ENCODE assay signal across 14 cellular contexts in the genomic region with DNA sequence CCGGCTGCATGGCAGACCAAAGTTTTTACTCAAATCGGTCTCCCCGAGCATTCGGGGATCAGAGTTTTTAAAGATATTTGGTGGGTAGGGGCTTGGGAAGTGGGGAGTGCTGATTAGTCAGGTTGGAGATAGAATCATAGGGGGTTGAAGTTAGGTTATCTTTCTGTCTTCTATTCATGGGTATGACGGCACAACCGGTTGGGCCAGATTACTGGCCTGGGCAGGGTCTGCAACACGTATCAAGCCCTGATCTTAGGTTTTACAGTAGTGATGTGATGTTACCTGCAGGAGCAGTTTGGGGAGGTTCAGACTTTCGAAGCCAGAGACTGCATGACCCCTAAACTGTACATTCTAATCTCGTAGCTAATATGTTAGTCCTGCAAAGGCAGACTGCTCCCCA. TPM values are rescaled to one million over a fixed set of nuclear protein-coding genes. Genes with fewer than 3 reads are reported as not detected.
"Had no signal": no experiment of that assay in that cellular context is flagged by ENCODE, and none has a peak within 500 bp of the region (broad histone marks: within the 10 kb centered on the region; RNA-seq: fewer than 3 reads in every experiment).

No MANE protein-coding gene starts in this region.

RNA-seq across cellular contexts. Expression of gene POTEM, which starts 30.4 kb away (rescaled TPM):
- total RNA-seq: stomach, subcutaneous adipose tissue, suprapubic skin, temporal lobe, thoracic aorta, thyroid gland, tibial nerve, transverse colon, upper lobe of left lung, upper lobe of right lung, ureter, urinary bladder, uterus, vagina had no signal
